In the genomic region with DNA sequence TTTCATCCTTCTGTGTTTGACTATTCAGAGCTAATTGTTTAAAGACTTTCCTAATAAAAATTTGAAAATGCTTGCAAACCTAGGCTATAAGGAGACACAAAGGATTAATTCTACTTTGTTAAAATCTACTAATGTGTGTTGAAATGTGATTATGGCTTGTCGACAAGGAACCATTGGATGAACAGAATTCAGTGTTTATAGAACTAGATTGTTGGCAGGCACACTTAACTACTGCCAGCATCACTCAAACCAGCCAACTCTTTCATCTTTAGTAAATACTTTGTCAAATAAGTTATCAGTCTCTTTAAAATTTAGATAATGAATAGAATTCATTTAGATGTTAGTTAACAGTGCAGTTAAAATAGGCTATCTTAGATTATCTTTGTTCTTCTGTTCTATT, we compare ENCODE assay signal across 1 cellular context.
TF ChIP-seq lines count a peak whose summit lies in the region.

No MANE protein-coding gene starts in this region.

TF ChIP-seq in HEK293, 187 proteins besides CTCF, POLR2A, EP300 and RAD21 (continued from another document):
- TF ChIP-seq, protein P1, sequence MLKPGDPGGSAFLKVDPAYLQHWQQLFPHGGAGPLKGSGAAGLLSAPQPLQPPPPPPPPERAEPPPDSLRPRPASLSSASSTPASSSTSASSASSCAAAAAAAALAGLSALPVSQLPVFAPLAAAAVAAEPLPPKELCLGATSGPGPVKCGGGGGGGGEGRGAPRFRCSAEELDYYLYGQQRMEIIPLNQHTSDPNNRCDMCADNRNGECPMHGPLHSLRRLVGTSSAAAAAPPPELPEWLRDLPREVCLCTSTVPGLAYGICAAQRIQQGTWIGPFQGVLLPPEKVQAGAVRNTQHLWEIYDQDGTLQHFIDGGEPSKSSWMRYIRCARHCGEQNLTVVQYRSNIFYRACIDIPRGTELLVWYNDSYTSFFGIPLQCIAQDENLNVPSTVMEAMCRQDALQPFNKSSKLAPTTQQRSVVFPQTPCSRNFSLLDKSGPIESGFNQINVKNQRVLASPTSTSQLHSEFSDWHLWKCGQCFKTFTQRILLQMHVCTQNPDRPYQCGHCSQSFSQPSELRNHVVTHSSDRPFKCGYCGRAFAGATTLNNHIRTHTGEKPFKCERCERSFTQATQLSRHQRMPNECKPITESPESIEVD (tag by site-specific recombination; IDR thresholded peaks at IDR 0.05), result peak; percentile 55
